Comparison of ENCODE assay signal across 8 cellular contexts in the genomic region with DNA sequence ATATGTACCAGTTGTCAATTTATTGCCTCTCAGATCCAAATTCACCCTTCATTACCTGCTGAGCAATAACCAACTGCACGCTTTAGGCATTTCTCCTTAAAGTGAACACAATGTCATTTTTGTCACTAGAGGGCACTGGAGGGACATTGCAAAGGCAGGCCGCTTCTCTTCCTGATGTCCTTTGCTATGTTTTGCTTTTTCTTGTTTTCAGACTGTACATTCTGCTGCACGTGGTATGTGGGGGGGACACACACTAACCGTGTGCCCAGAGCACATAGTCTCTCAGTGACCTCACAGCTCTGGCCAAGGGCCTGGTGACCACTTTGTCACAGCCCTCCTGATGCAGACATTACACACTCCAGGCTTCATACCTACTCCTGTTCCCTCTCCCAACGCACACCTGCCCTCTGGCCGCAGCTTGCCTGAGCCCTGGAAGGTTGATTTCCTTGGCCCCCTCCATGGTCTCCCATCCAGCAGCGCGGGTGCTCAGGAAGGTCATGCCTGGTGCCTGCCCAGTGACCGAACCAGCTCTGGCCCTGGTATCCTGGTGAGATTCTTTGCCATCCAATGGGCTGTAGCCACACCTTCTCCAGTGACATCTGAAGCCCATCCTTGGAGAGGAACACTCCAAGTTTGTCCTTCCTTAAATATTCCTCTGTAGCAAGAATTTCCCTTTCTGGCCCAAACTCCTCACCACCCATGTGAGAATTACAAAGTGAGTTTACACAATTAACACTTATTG. TPM values are rescaled to one million over a fixed set of nuclear protein-coding genes. Genes with fewer than 3 reads are reported as not detected.
A peak's percentile ranks its signal among the peaks of the same experiment; 100 is the strongest.
DNase-seq lines count a peak whose midpoint lies in the region; ATAC-seq lines count a peak whose summit lies in the region.

No MANE protein-coding gene starts in this region.

- H3K9me3 ChIP-seq in Karpas-422 (ENCODE audit: low read length) (no peaks in the 10 kb centered on the region), SJCRH30 (replicated peaks) (no peaks in the 10 kb centered on the region)

- H3K4me1 ChIP-seq in Karpas-422 (ENCODE audit: low read length) (peaks cover 5% of the 10 kb centered on the region), SJCRH30 (no peaks in the 10 kb centered on the region)

- H3K27me3 Mint-ChIP-seq in stimulated activated naive CD8-positive, alpha-beta T cell treated with anti-CD3 and anti-CD28 coated beads, Interleukin-15, amount 100 ng/mL, for 72 hours = peaks cover 67% of the 10 kb centered on the region

- H3K9ac ChIP-seq in Karpas-422 (ENCODE audit: low read length) = no peak overlapping the region

- H3K79me2 ChIP-seq in Karpas-422 (ENCODE audit: low read length) = no peaks in the 10 kb centered on the region

- ATAC-seq in GM19328 (IDR thresholded peaks at IDR 0.05; ENCODE audit: unreplicated experiment) (no peak), GM21423 (IDR thresholded peaks at IDR 0.05; ENCODE audit: unreplicated experiment) (no peak)
- ATAC-seq in stimulated activated naive CD8-positive, alpha-beta T cell treated with anti-CD3 and anti-CD28 coated beads, Interleukin-15, amount 100 ng/mL, for 72 hours = no peak

- H4K20me1 ChIP-seq in Karpas-422 (ENCODE audit: insufficient read depth, low read depth, low read length) = no peaks in the 10 kb centered on the region

- H3K4me2 ChIP-seq in Karpas-422 (ENCODE audit: low read depth, low read length, poor library complexity, severe bottlenecking) = no peak overlapping the region

- peaks cover 0 to 7% of the 10 kb centered on the region in 2 donors for H3K9me3 Mint-ChIP-seq in stimulated activated naive CD8-positive, alpha-beta T cell treated with anti-CD3 and anti-CD28 coated beads, Interleukin-15, amount 100 ng/mL, for 72 hours

- H3K4me3 ChIP-seq in Karpas-422 (ENCODE audit: low read length) = no peak overlapping the region
- H3K4me3 ChIP-seq in SJCRH30 = no peak overlapping the region

- H3K27me3 ChIP-seq in Karpas-422 (ENCODE audit: low read length) (no peaks in the 10 kb centered on the region), SJCRH30 (no peaks in the 10 kb centered on the region)

- H3K9me2 ChIP-seq in Karpas-422 (replicated peaks; ENCODE audit: insufficient read depth, low read length) = no peaks in the 10 kb centered on the region

- H3K27ac ChIP-seq in Karpas-422 (ENCODE audit: low read length) (no peak overlapping the region), SJCRH30 (no peak overlapping the region)

- peak; percentile 29 for DNase-seq in DMS79 (lab: John Stamatoyannopoulos, UW)
- DNase-seq in Karpas-422 = peak; percentile 82
- DNase-seq in SJCRH30 = peak; percentile 26 to 61
- DNase-seq in foreskin melanocyte = peak; percentile 26
- DNase-seq in stimulated activated naive CD8-positive, alpha-beta T cell treated with anti-CD3 and anti-CD28 coated beads, Interleukin-15, amount 100 ng/mL, for 72 hours = no peak
- DNase-seq in stimulated activated naive CD4-positive, alpha-beta T cell (lab: John Stamatoyannopoulos, UW) = no peak

- no peak overlapping the region for H3K4me3 Mint-ChIP-seq in stimulated activated naive CD8-positive, alpha-beta T cell treated with anti-CD3 and anti-CD28 coated beads, Interleukin-15, amount 100 ng/mL, for 72 hours

- H2AFZ ChIP-seq in Karpas-422 (ENCODE audit: low read length) = 0 out of 2 replicates have a peak overlapping the region, but pooled peaks have one; percentile 7

- H3K27ac Mint-ChIP-seq in stimulated activated naive CD8-positive, alpha-beta T cell treated with anti-CD3 and anti-CD28 coated beads, Interleukin-15, amount 100 ng/mL, for 72 hours = no peak overlapping the region

- no peaks in the 10 kb centered on the region for H3K4me1 Mint-ChIP-seq in stimulated activated naive CD8-positive, alpha-beta T cell treated with anti-CD3 and anti-CD28 coated beads, Interleukin-15, amount 100 ng/mL, for 72 hours

- H3K36me3 ChIP-seq in Karpas-422 (ENCODE audit: insufficient read depth, low read length) (no peaks in the 10 kb centered on the region), SJCRH30 (no peaks in the 10 kb centered on the region)

RNA-seq across cellular contexts. Expression of gene MYO1H, which starts 39.9 kb away (rescaled TPM):
- not detected in 2 replicates for total RNA-seq in Karpas-422 (2014; rRNA removed; shearing (Covaris generic); ENCODE audit: low replicate concordance)
- not detected in 2 replicates for total RNA-seq in SJCRH30 (2014; rRNA removed; shearing (Covaris generic))

Comparison
In these comparisons a context has a peak if more than half of its experiments do, and no peak if none do; other contexts are left out.
1. DNase-seq: peak in DMS79 (single experiment), Karpas-422 (single experiment), SJCRH30 (2 of 2) and foreskin melanocyte (single experiment); none in stimulated activated naive CD8-positive, alpha-beta T cell treated with anti-CD3 and anti-CD28 coated beads, Interleukin-15, amount 100 ng/mL, for 72 hours (0 of 2) and stimulated activated naive CD4-positive, alpha-beta T cell (0 of 6).